Comparison of ENCODE assay signal across 25 cellular contexts in the genomic region with DNA sequence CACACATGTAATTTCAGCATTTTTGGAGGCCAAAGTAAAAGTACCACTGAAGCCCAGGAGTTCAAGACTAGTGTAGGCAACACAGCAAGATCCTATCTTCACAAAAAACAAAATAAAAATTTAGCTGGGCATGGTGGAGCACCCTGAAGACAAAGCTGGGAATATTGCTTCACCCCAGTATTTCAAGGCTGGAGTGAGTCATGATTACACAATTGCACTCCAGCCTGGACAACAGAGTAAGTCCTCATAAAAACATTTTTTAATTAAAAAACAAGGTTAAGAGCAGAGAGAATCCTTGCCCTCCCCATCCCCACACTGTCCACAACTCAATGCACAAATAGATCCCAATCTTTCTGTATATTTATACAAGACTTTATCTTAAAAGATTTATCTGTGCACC.
"Had no signal": no experiment of that assay in that cellular context is flagged by ENCODE, and none has a peak within 500 bp of the region (broad histone marks: within the 10 kb centered on the region; RNA-seq: fewer than 3 reads in every experiment).

No MANE protein-coding gene starts in this region.

- H3K4me1 ChIP-seq: ascending aorta, breast epithelium, gastroesophageal sphincter, heart left ventricle, left ventricle myocardium inferior, tibial artery had no signal

- H3K36me3 ChIP-seq: ascending aorta, breast epithelium, gastroesophageal sphincter, heart left ventricle, left ventricle myocardium inferior, tibial artery had no signal

- DNase-seq: activated CD4-positive, alpha-beta T cell treated with anti-CD3 and anti-CD28 coated beads, Interleukin-2, amount 50 U/mL, for 1 hour; activated CD8-positive, alpha-beta memory T cell treated with anti-CD3 and anti-CD28 coated beads, Interleukin-2, amount 50 U/mL, for 4 hours; activated effector memory CD4-positive, alpha-beta T cell treated with anti-CD3 and anti-CD28 coated beads, Interleukin-2, amount 50 U/mL, for 16 hours; activated naive CD4-positive, alpha-beta T cell treated with anti-CD3 and anti-CD28 coated beads, Interleukin-2, amount 50 U/mL, for 16 hours; activated T-cell treated with anti-CD3 and anti-CD28 coated beads, Interleukin-2, amount 50 U/mL, for 48 hours; dermis blood vessel endothelial cell; effector memory CD4-positive, alpha-beta T cell; heart left ventricle; immature natural killer cell; kidney glomerular epithelial cell; left ventricle myocardium inferior; nephron progenitor cell; nucleus accumbens; retina; stimulated activated CD4-positive, alpha-beta T cell treated with anti-CD3 and anti-CD28 coated beads, Interleukin-12 subunit alpha, Interleukin-12 subunit beta, amount 100 ng/mL, for 4 hours; stimulated activated CD4-positive, alpha-beta T cell treated with anti-CD3 and anti-CD28 coated beads, Interleukin-1b, Interleukin-23, amount 100 ng/mL, for 48 hours; stimulated activated CD8-positive, alpha-beta memory T cell treated with anti-CD3 and anti-CD28 coated beads, Interleukin-4, amount 100 ng/mL, for 48 hours; stimulated activated naive CD4-positive, alpha-beta T cell treated with Interleukin-2 at 50 U/mL for 16 hours; substantia nigra; T-helper 1 cell; tibial artery had no signal

- H3K9me3 ChIP-seq: ascending aorta, breast epithelium, gastroesophageal sphincter, heart left ventricle, left ventricle myocardium inferior, tibial artery had no signal

- ATAC-seq: activated CD4-positive, CD25-positive, alpha-beta regulatory T cell treated with anti-CD3 and anti-CD28 coated beads, Interleukin-2, amount 50 U/mL, for 24 hours; gastroesophageal sphincter; heart left ventricle had no signal

- H3K27me3 ChIP-seq: ascending aorta, breast epithelium, gastroesophageal sphincter, heart left ventricle, tibial artery had no signal

- H3K4me3 ChIP-seq: ascending aorta, breast epithelium, gastroesophageal sphincter, heart left ventricle, left ventricle myocardium inferior, tibial artery had no signal

- H3K27ac ChIP-seq: ascending aorta, breast epithelium, gastroesophageal sphincter, heart left ventricle, left ventricle myocardium inferior, tibial artery had no signal
